27 cellular contexts compared by ENCODE assay signal in the genomic region with DNA sequence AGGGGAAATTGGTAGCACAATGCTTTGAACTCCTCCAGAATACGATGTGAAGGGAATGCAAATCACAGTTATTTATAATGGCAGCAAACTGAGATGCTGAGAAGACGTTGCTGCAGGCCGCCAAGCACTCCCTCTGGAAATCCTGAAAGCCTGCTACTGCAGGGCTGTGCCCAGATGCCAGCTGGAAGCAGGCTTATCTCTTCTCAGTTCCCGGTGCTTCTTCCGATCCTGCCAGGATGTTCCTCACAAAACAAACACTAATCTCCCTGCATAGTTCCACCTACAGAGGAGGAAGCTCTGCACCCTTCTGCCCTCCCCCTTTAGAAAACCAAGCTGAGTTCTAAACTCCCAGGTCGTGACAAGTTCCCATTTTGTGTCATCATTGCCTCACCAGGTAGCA.
DNase-seq lines count a peak whose midpoint lies in the region; ATAC-seq and TF ChIP-seq lines count a peak whose summit lies in the region.
"Had no signal": no experiment of that assay in that cellular context is flagged by ENCODE, and none has a peak within 500 bp of the region (broad histone marks: within the 10 kb centered on the region; RNA-seq: fewer than 3 reads in every experiment).

No MANE protein-coding gene starts in this region.

- in situ Hi-C loops in G401 (cut with HindIII; ENCODE audit: low sequenced_read_pairs), result no loop called here

- no peaks in the 10 kb centered on the region for H4K20me1 ChIP-seq in OCI-LY7 (ENCODE audit: insufficient read depth, low read length)

- peak overlapping the region; percentile 95 for H3K4me2 ChIP-seq in OCI-LY7 (ENCODE audit: low read length)

- intact Hi-C loops in OCI-LY7 (cut with micrococcal nuclease; ENCODE audit: unreplicated experiment), result loop anchor here (1.0 to 10.0 kb wide), 3 partner anchors 11 to 808 kb away; no protein-coding TSS in a partner anchor
- intact Hi-C loops in Right ventricle myocardium superior (cut with DNase I), result no loop called here
- intact Hi-C loops in right lobe of liver (cut with DNase I), result no loop called here

- no peak overlapping the region for H3K4me3 Mint-ChIP-seq in activated T-cell treated with anti-CD3 and anti-CD28 coated beads, Interleukin-2, amount 50 U/mL, for 4 hours
- H3K4me3 Mint-ChIP-seq in type B pancreatic cell, result no peak overlapping the region
- H3K4me3 Mint-ChIP-seq: activated T-helper 17 cell treated with anti-CD3 and anti-CD28 coated beads, Interleukin-2, amount 50 U/mL, for 72 hours; CD4-positive, CD25-positive, alpha-beta regulatory T cell; memory B cell had no signal

- H3K9me3 Mint-ChIP-seq in activated T-cell treated with anti-CD3 and anti-CD28 coated beads, Interleukin-2, amount 50 U/mL, for 4 hours, result no peaks in the 10 kb centered on the region
- peaks cover 4% of the 10 kb centered on the region for H3K9me3 Mint-ChIP-seq in type B pancreatic cell
- H3K9me3 Mint-ChIP-seq: activated T-helper 17 cell treated with anti-CD3 and anti-CD28 coated beads, Interleukin-2, amount 50 U/mL, for 72 hours; CD4-positive, CD25-positive, alpha-beta regulatory T cell; memory B cell had no signal

- no peak overlapping the region for H2AFZ ChIP-seq in OCI-LY7 (ENCODE audit: low read length)
- H2AFZ ChIP-seq: parathyroid adenoma had no signal

- no peaks in the 10 kb centered on the region for H3K27me3 Mint-ChIP-seq in activated T-cell treated with anti-CD3 and anti-CD28 coated beads, Interleukin-2, amount 50 U/mL, for 4 hours (ENCODE audit: low read depth)
- peaks cover 3% of the 10 kb centered on the region for H3K27me3 Mint-ChIP-seq in type B pancreatic cell
- H3K27me3 Mint-ChIP-seq: activated T-helper 17 cell treated with anti-CD3 and anti-CD28 coated beads, Interleukin-2, amount 50 U/mL, for 72 hours; CD4-positive, CD25-positive, alpha-beta regulatory T cell had no signal

- no peaks in the 10 kb centered on the region for H3K36me3 Mint-ChIP-seq in activated T-cell treated with anti-CD3 and anti-CD28 coated beads, Interleukin-2, amount 50 U/mL, for 4 hours (ENCODE audit: insufficient read depth)
- H3K36me3 Mint-ChIP-seq in type B pancreatic cell, result no peaks in the 10 kb centered on the region
- H3K36me3 Mint-ChIP-seq: CD4-positive, CD25-positive, alpha-beta regulatory T cell; memory B cell had no signal

- TF ChIP-seq CTCF in OCI-LY7 (conservative IDR thresholded peaks at IDR 0.05; ENCODE audit: low read length), result no peak
- no peak for TF ChIP-seq CTCF in right lobe of liver (IDR thresholded peaks at IDR 0.05)
- no peak for TF ChIP-seq CTCF in type B pancreatic cell (conservative IDR thresholded peaks at IDR 0.05)

- no peaks in the 10 kb centered on the region for H3K9me2 ChIP-seq in OCI-LY7 (ENCODE audit: insufficient read depth, low read length)
- H3K9me2 ChIP-seq: SK-N-SH had no signal

- H3K27ac Mint-ChIP-seq in type B pancreatic cell, result no peak overlapping the region
- H3K27ac Mint-ChIP-seq: activated T-helper 17 cell treated with anti-CD3 and anti-CD28 coated beads, Interleukin-2, amount 50 U/mL, for 72 hours; CD4-positive, CD25-positive, alpha-beta regulatory T cell; memory B cell had no signal

- no TSS peak for BruUV-seq in OCI-LY7 (replicated peaks; lab: Mats Ljungman, UMichigan)

- 7% methylated on average over 2 of the region's 6 CpGs for WGBS in right lobe of liver (ENCODE audit: insufficient coverage, low coverage, low lambda C conversion rate, missing lambda C conversion rate)

- H3K4me1 ChIP-seq in OCI-LY7 (ENCODE audit: insufficient read depth, low read length, poor library complexity, severe bottlenecking), result peaks cover 100% of the 10 kb centered on the region
- peaks cover 0 to 41% (median 9%) of the 10 kb centered on the region in 4 donors for H3K4me1 ChIP-seq in right lobe of liver
- H3K4me1 ChIP-seq: uterus had no signal

- no peak for TF ChIP-seq POLR2A in right lobe of liver (IDR thresholded peaks at IDR 0.05)

- H3K36me3 ChIP-seq in OCI-LY7 (ENCODE audit: insufficient read depth, low read length) (no peaks in the 10 kb centered on the region), right lobe of liver (no peaks in the 10 kb centered on the region)
- H3K36me3 ChIP-seq: brain microvascular endothelial cell, uterus had no signal

- H3K4me3 ChIP-seq in OCI-LY7 (ENCODE audit: low read depth, low read length, poor library complexity, severe bottlenecking), result peak overlapping the region; percentile 69
- no peak overlapping the region for H3K4me3 ChIP-seq in right lobe of liver
- H3K4me3 ChIP-seq: uterus had no signal

- DNase-seq in G401 (ENCODE audit: low spot score), result peak; percentile 79
- DNase-seq in OCI-LY7 (ENCODE audit: low spot score), result peak; percentile 71
- no peak for DNase-seq in Right ventricle myocardium superior
- peak in 2 of 3 donors; percentile 42 to 68 for DNase-seq in right lobe of liver
- DNase-seq in activated T-cell treated with anti-CD3 and anti-CD28 coated beads, Interleukin-2, amount 50 U/mL, for 4 hours, result no peak
- DNase-seq in T1000 (lab: John Stamatoyannopoulos, UW), result no peak
- DNase-seq in type B pancreatic cell (ENCODE audit: extremely low spot score, unreplicated experiment), result no peak
- DNase-seq: activated CD4-positive, alpha-beta T cell treated with anti-CD3 and anti-CD28 coated beads, Interleukin-2, amount 50 U/mL, for 4 hours; activated CD8-positive, alpha-beta memory T cell treated with anti-CD3 and anti-CD28 coated beads, Interleukin-2, amount 50 U/mL, for 4 hours; activated naive CD4-positive, alpha-beta T cell treated with anti-CD3 and anti-CD28 coated beads, Interleukin-2, amount 50 U/mL, for 16 hours; amniotic stem cell; CD4-positive, CD25-positive, alpha-beta regulatory T cell; effector CD8-positive, alpha-beta T cell; head of caudate nucleus; Kasumi-1; NCI-H1694; NCI-H2171 treated with DMSO at 0.1 percent for 48 hours; NCI-H526 treated with DMSO at 0.1 percent for 48 hours; SK-N-SH; stimulated activated naive CD4-positive, alpha-beta T cell; uterus had no signal

- CTCF ChIA-PET in OCI-LY7 (lab: Charles Lee; ENCODE audit: unreplicated experiment), result interaction anchor here (0.6 to 3.1 kb wide), 10 partner anchors 11 to 207 kb away, joined by 3 to 18 read pairs (median 4); partner anchors contain the start of gene BCL6

- H3K9me3 ChIP-seq in OCI-LY7 (ENCODE audit: low read length) (no peaks in the 10 kb centered on the region), right lobe of liver (no peaks in the 10 kb centered on the region)
- H3K9me3 ChIP-seq: SK-N-SH, uterus had no signal

- POLR2A ChIA-PET in OCI-LY7 (lab: Charles Lee), result interaction anchor here (0.6 to 20.4 kb wide), 21 partner anchors 8 to 295 kb away, joined by 3 to 1356 read pairs (median 69); partner anchors contain the start of gene BCL6

- no peaks in the 10 kb centered on the region for H3K27me3 ChIP-seq in right lobe of liver
- H3K27me3 ChIP-seq: brain microvascular endothelial cell, uterus had no signal

- ATAC-seq in Right ventricle myocardium superior (ENCODE audit: poor library complexity) (peak; percentile 32), right lobe of liver (peak; percentile 73 to 88 (median 84)), HG02970 (IDR thresholded peaks at IDR 0.05; ENCODE audit: low FRiP score, unreplicated experiment) (no peak)
- no peak for ATAC-seq in activated T-cell treated with anti-CD3 and anti-CD28 coated beads, Interleukin-2, amount 50 U/mL, for 4 hours
- ATAC-seq: activated T-helper 17 cell treated with anti-CD3 and anti-CD28 coated beads, Interleukin-2, amount 50 U/mL, for 72 hours had no signal

- peaks cover 44% of the 10 kb centered on the region; the same call in 1 of the 2 replicates for H3K79me2 ChIP-seq in OCI-LY7 (ENCODE audit: insufficient read depth, low read depth, low read length)
- H3K79me2 ChIP-seq: parathyroid adenoma had no signal

- H3K27ac ChIP-seq in OCI-LY7 (ENCODE audit: low read depth, low read length, poor library complexity, severe bottlenecking) (peak overlapping the region; percentile 99), right lobe of liver (no peak overlapping the region)
- H3K27ac ChIP-seq: brain microvascular endothelial cell, parathyroid adenoma, RWPE1, uterus had no signal

- peaks cover 7% of the 10 kb centered on the region for H3K4me1 Mint-ChIP-seq in activated T-cell treated with anti-CD3 and anti-CD28 coated beads, Interleukin-2, amount 50 U/mL, for 4 hours (ENCODE audit: low read depth)
- peaks cover 7% of the 10 kb centered on the region for H3K4me1 Mint-ChIP-seq in type B pancreatic cell (ENCODE audit: unreplicated experiment)

Comparison
In these comparisons a context has a peak if more than half of its experiments do, and no peak if none do; other contexts are left out.
1. DNase-seq: peak in G401 (single experiment), OCI-LY7 (single experiment) and right lobe of liver (2 of 3); none in Right ventricle myocardium superior (single experiment), activated T-cell treated with anti-CD3 and anti-CD28 coated beads, Interleukin-2, amount 50 U/mL, for 4 hours (single experiment), T1000 (single experiment) and type B pancreatic cell (single experiment).
2. ATAC-seq: peak in Right ventricle myocardium superior (single experiment) and right lobe of liver (4 of 4); none in activated T-cell treated with anti-CD3 and anti-CD28 coated beads, Interleukin-2, amount 50 U/mL, for 4 hours (0 of 2) and HG02970 (single experiment).